29 cellular contexts compared by ENCODE assay signal in the genomic region with DNA sequence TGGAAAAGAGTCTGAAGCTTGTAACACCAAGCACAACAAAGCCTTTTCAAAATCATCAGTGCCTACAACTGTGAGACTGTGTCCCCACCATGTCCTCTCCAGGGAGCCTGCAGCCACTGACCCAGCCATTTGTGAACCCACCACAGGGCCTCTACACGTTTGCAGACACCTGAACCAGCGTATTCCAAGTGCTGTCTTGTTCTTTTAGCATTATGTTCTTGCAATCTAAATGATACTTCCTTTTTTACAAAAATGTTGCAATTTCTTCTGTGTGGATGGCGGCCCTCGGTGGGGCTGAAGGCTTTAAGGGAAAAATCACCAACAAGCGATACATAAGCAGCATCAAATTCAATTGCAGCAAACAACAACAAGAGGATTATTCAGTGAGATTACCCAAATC.
"Had no signal": no experiment of that assay in that cellular context is flagged by ENCODE, and none has a peak within 500 bp of the region (broad histone marks: within the 10 kb centered on the region; RNA-seq: fewer than 3 reads in every experiment).

No MANE protein-coding gene starts in this region.

- DNase-seq: activated CD4-positive, alpha-beta memory T cell treated with anti-CD3 and anti-CD28 coated beads for 36 hours; activated CD4-positive, alpha-beta T cell treated with anti-CD3 and anti-CD28 coated beads for 36 hours; activated CD4-positive, alpha-beta T cell treated with anti-CD3 and anti-CD28 coated beads, Interleukin-2, amount 10 ng/mL, durations not matched to agents 24 days and 14 days; activated CD4-positive, CD25-positive, alpha-beta regulatory T cell; activated CD4-positive, CD25-positive, alpha-beta regulatory T cell treated with anti-CD3 and anti-CD28 coated beads, Interleukin-2, amount 50 U/mL, for 72 hours; activated CD8-positive, alpha-beta memory T cell treated with anti-CD3 and anti-CD28 coated beads for 24 hours; activated effector memory CD4-positive, alpha-beta T cell treated with anti-CD3 and anti-CD28 coated beads, Interleukin-2, amount 50 U/mL, for 16 hours; activated naive CD4-positive, alpha-beta T cell treated with anti-CD3 and anti-CD28 coated beads for 36 hours; activated naive CD8-positive, alpha-beta T cell treated with anti-CD3 and anti-CD28 coated beads for 36 hours; activated naive CD8-positive, alpha-beta T cell treated with anti-CD3 and anti-CD28 coated beads, Interleukin-2, amount 50 U/mL, for 24 hours; activated T-cell treated with anti-CD3 and anti-CD28 coated beads, Interleukin-2, amount 50 U/mL, for 4 hours; adrenal gland; amygdala; aorta; body of pancreas; caudate nucleus; dorsolateral prefrontal cortex; effector memory CD4-positive, alpha-beta T cell; endodermal cell; foreskin keratinocyte; gastrocnemius medialis; glutamatergic neuron; heart right ventricle had no signal

- H3K4me1 ChIP-seq: adrenal gland, body of pancreas, foreskin keratinocyte, gastrocnemius medialis, heart right ventricle had no signal

- H3K9me3 Mint-ChIP-seq: activated CD4-positive, alpha-beta memory T cell treated with anti-CD3 and anti-CD28 coated beads for 36 hours; activated CD4-positive, alpha-beta T cell treated with anti-CD3 and anti-CD28 coated beads, Interleukin-2, amount 10 ng/mL, durations not matched to agents 24 days and 14 days; activated naive CD4-positive, alpha-beta T cell treated with anti-CD3 and anti-CD28 coated beads for 36 hours; activated naive CD4-positive, alpha-beta T cell treated with anti-CD3 and anti-CD28 coated beads, Interleukin-2, amount 50 U/mL, for 24 hours; activated naive CD8-positive, alpha-beta T cell treated with anti-CD3 and anti-CD28 coated beads for 36 hours; activated naive CD8-positive, alpha-beta T cell treated with anti-CD3 and anti-CD28 coated beads, Interleukin-2, amount 50 U/mL, for 24 hours; activated T-cell treated with anti-CD3 and anti-CD28 coated beads, Interleukin-2, amount 50 U/mL, for 4 hours; activated T-helper 1 cell treated with anti-CD3 and anti-CD28 coated beads, Interleukin-12 subunit alpha, Interleukin-12 subunit beta, Interleukin-2, Interleukin-4 antibody, amounts not matched to agents 30 ng/mL and 10 ng/mL and 1 ng/mL, durations not matched to agents 14 hours and 24 hours and 36 hours; activated T-helper 2 cell treated with anti-CD3 and anti-CD28 coated beads, Interferon-gamma antibody, Interleukin-2, Interleukin-4, amounts not matched to agents 10 μg/mL and 5 μg/mL and 100 μg/mL, durations not matched to agents 14 hours and 24 hours and 36 hours; endodermal cell had no signal

- H3K9me3 ChIP-seq: adrenal gland, body of pancreas, gastrocnemius medialis had no signal

- H3K27ac Mint-ChIP-seq: activated CD4-positive, alpha-beta memory T cell treated with anti-CD3 and anti-CD28 coated beads for 36 hours; activated CD4-positive, alpha-beta T cell treated with anti-CD3 and anti-CD28 coated beads for 36 hours; activated CD4-positive, alpha-beta T cell treated with anti-CD3 and anti-CD28 coated beads, Interleukin-2, amount 10 ng/mL, durations not matched to agents 24 days and 14 days; activated naive CD4-positive, alpha-beta T cell treated with anti-CD3 and anti-CD28 coated beads for 36 hours; activated naive CD4-positive, alpha-beta T cell treated with anti-CD3 and anti-CD28 coated beads, Interleukin-2, amount 50 U/mL, for 24 hours; activated naive CD8-positive, alpha-beta T cell treated with anti-CD3 and anti-CD28 coated beads for 36 hours; activated naive CD8-positive, alpha-beta T cell treated with anti-CD3 and anti-CD28 coated beads, Interleukin-2, amount 50 U/mL, for 24 hours; activated T-helper 1 cell treated with anti-CD3 and anti-CD28 coated beads, Interleukin-12 subunit alpha, Interleukin-12 subunit beta, Interleukin-2, Interleukin-4 antibody, amounts not matched to agents 30 ng/mL and 10 ng/mL and 1 ng/mL, durations not matched to agents 14 hours and 24 hours and 36 hours; activated T-helper 2 cell treated with anti-CD3 and anti-CD28 coated beads, Interferon-gamma antibody, Interleukin-2, Interleukin-4, amounts not matched to agents 10 μg/mL and 5 μg/mL and 100 μg/mL, durations not matched to agents 14 hours and 24 hours and 36 hours; dendritic cell treated with granulocyte-macrophage colony-stimulating factor and Interleukin-4, amounts not matched to agents 40 ng/mL and 50 ng/mL, for 4 days; endodermal cell had no signal

- ATAC-seq: activated CD4-positive, alpha-beta T cell treated with anti-CD3 and anti-CD28 coated beads for 36 hours; activated naive CD8-positive, alpha-beta T cell treated with anti-CD3 and anti-CD28 coated beads, Interleukin-2, amount 50 U/mL, for 24 hours; activated T-cell treated with anti-CD3 and anti-CD28 coated beads, Interleukin-2, amount 50 U/mL, for 4 hours; body of pancreas; esophagus mucosa; foreskin keratinocyte; gastrocnemius medialis; heart right ventricle had no signal

- H3K27me3 ChIP-seq: adrenal gland, body of pancreas, foreskin keratinocyte, gastrocnemius medialis, hepatocyte had no signal

- H3K4me3 ChIP-seq: adrenal gland, body of pancreas, dorsolateral prefrontal cortex, gastrocnemius medialis, heart right ventricle, hepatocyte had no signal

- H3K27me3 Mint-ChIP-seq: activated CD4-positive, alpha-beta T cell treated with anti-CD3 and anti-CD28 coated beads for 36 hours; activated naive CD8-positive, alpha-beta T cell treated with anti-CD3 and anti-CD28 coated beads for 36 hours had no signal

- H3K27ac ChIP-seq: adrenal gland, body of pancreas, dorsolateral prefrontal cortex, foreskin keratinocyte, gastrocnemius medialis, heart right ventricle, hepatocyte had no signal

- H3K36me3 Mint-ChIP-seq: activated CD4-positive, alpha-beta memory T cell treated with anti-CD3 and anti-CD28 coated beads for 36 hours; activated naive CD4-positive, alpha-beta T cell treated with anti-CD3 and anti-CD28 coated beads, Interleukin-2, amount 50 U/mL, for 24 hours; activated naive CD8-positive, alpha-beta T cell treated with anti-CD3 and anti-CD28 coated beads for 36 hours had no signal

- H3K36me3 ChIP-seq: adrenal gland, gastrocnemius medialis, heart right ventricle had no signal

- H3K4me3 Mint-ChIP-seq: activated CD4-positive, alpha-beta memory T cell treated with anti-CD3 and anti-CD28 coated beads for 36 hours; activated CD4-positive, alpha-beta T cell treated with anti-CD3 and anti-CD28 coated beads for 36 hours; activated CD4-positive, alpha-beta T cell treated with anti-CD3 and anti-CD28 coated beads, Interleukin-2, amount 10 ng/mL, durations not matched to agents 24 days and 14 days; activated naive CD4-positive, alpha-beta T cell treated with anti-CD3 and anti-CD28 coated beads for 36 hours; activated naive CD4-positive, alpha-beta T cell treated with anti-CD3 and anti-CD28 coated beads, Interleukin-2, amount 50 U/mL, for 24 hours; activated naive CD8-positive, alpha-beta T cell treated with anti-CD3 and anti-CD28 coated beads for 36 hours; activated naive CD8-positive, alpha-beta T cell treated with anti-CD3 and anti-CD28 coated beads, Interleukin-2, amount 50 U/mL, for 24 hours; activated T-cell treated with anti-CD3 and anti-CD28 coated beads, Interleukin-2, amount 50 U/mL, for 4 hours; activated T-helper 1 cell treated with anti-CD3 and anti-CD28 coated beads, Interleukin-12 subunit alpha, Interleukin-12 subunit beta, Interleukin-2, Interleukin-4 antibody, amounts not matched to agents 30 ng/mL and 10 ng/mL and 1 ng/mL, durations not matched to agents 14 hours and 24 hours and 36 hours; dendritic cell treated with granulocyte-macrophage colony-stimulating factor and Interleukin-4, amounts not matched to agents 40 ng/mL and 50 ng/mL, for 4 days; endodermal cell had no signal
